8 cellular contexts compared by ENCODE assay signal in the genomic region with DNA sequence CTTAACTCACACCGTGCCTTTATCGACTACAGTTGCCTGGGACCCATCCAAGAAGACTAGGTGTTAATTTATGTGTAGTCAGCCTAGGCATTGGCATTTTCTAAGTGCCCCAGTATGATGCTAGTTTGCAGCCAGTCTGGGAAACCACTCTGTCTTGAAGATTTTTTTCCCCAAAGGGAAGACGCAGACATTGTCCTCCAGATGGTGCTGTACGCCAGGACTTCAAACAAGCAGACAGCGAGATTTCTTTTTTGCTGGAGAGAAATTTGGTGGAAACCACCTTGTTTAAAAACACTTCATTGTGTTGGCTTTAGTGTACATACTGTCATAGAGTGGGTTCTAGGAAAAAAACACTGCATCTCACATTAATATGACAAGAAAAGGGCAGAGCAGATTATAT. TPM values are rescaled to one million over a fixed set of nuclear protein-coding genes. Genes with fewer than 3 reads are reported as not detected.
DNase-seq lines count a peak whose midpoint lies in the region; FAIRE-seq lines count a peak whose summit lies in the region.

No MANE protein-coding gene starts in this region.

- DNase-seq in NCI-H524 (lab: John Stamatoyannopoulos, UW) (peak; percentile 31 to 54), NCI-H524 treated with DMSO at 0.1 percent for 48 hours (lab: John Stamatoyannopoulos, UW) (no peak), HTR-8/SVneo (ENCODE audit: insufficient read length, low spot score) (peak; percentile 29), RCC 7860 (ENCODE audit: low spot score) (peak; percentile 12), germinal center (ENCODE audit: low spot score) (peak; percentile 38), mucosa of gallbladder (ENCODE audit: low spot score) (no peak)
- DNase-seq in activated effector memory CD4-positive, alpha-beta T cell treated with anti-CD3 and anti-CD28 coated beads, Interleukin-2, amount 50 U/mL, for 16 hours = no peak
- DNase-seq in stimulated activated CD4-positive, alpha-beta T cell treated with anti-CD3 and anti-CD28 coated beads, Interleukin-4, amount 100 ng/mL, for 24 hours = no peak

- FAIRE-seq in HTR-8/SVneo (lab: Jason Lieb, UNC) (no peak), RCC 7860 (lab: Jason Lieb, UNC) (peak; percentile 12)

RNA-seq across cellular contexts. Expression of gene ALDH5A1, which starts 30.0 kb away (rescaled TPM):
- total RNA-seq in mucosa of gallbladder = 20.7 TPM

RNA-seq across cellular contexts. Expression of gene GPLD1, which starts 35.4 kb away (rescaled TPM):
- 2.3 TPM for total RNA-seq in mucosa of gallbladder

Comparison
In these comparisons a context has a peak if more than half of its experiments do, and no peak if none do; other contexts are left out.
1. DNase-seq: peak in NCI-H524 (2 of 2), HTR-8/SVneo (single experiment), RCC 7860 (single experiment) and germinal center (single experiment); none in NCI-H524 treated with DMSO at 0.1 percent for 48 hours (single experiment), activated effector memory CD4-positive, alpha-beta T cell treated with anti-CD3 and anti-CD28 coated beads, Interleukin-2, amount 50 U/mL, for 16 hours (single experiment), stimulated activated CD4-positive, alpha-beta T cell treated with anti-CD3 and anti-CD28 coated beads, Interleukin-4, amount 100 ng/mL, for 24 hours (single experiment) and mucosa of gallbladder (single experiment).